Comparison of ENCODE assay signal across 11 cellular contexts in the genomic region with DNA sequence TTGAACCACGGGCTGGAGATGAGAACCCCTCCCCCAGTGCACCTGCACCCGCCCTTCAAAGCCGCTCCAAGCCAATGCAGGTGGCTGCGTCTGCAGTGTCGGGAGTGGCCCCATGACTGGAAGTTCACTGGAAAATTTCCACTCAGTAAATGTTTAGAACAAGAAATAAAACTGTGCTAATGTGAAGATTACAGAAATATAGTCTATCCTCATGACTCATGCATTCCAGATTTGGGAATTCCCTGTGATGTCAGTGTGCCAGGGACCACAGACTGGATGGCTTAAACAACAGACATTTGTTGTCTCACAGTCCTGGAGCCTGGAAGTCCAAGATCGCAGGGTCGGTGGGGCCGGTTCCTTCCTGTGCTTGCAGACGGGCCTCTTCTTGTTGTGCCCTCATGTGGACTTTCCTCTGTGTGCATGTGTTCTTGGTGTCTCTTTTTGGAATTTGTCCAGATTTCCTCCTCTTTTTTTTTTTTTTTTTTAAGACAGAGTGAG. TPM values are rescaled to one million over a fixed set of nuclear protein-coding genes. Genes with fewer than 3 reads are reported as not detected.
"Had no signal": no experiment of that assay in that cellular context is flagged by ENCODE, and none has a peak within 500 bp of the region (broad histone marks: within the 10 kb centered on the region; RNA-seq: fewer than 3 reads in every experiment).

No MANE protein-coding gene starts in this region.

RNA-seq across cellular contexts. Expression of a gene that starts 6.1 kb away (rescaled TPM):
- total RNA-seq: activated CD8-positive, alpha-beta T cell treated with anti-CD3 and anti-CD28 coated beads for 36 hours; activated naive CD8-positive, alpha-beta T cell treated with anti-CD3 and anti-CD28 coated beads for 36 hours; activated T-cell treated with anti-CD3 and anti-CD28 coated beads, Interleukin-2, amount 50 U/mL, for 72 hours; activated T-helper 2 cell treated with anti-CD3 and anti-CD28 coated beads, Interferon-gamma antibody, Interleukin-2, Interleukin-4, amounts not matched to agents 10 μg/mL and 5 μg/mL and 100 μg/mL, durations not matched to agents 14 hours and 24 hours and 36 hours; breast epithelium; LHCN-M2; M059J; RPMI7951; SJSA1 had no signal
- polyA plus RNA-seq: adipose tissue, IgD-negative memory B cell had no signal
